Comparison of ENCODE assay signal across 15 cellular contexts in genomic region chr18:49185636-49186035, GRCh38.
"Had no signal": no experiment of that assay in that cellular context is flagged by ENCODE, and none has a peak within 500 bp of the region (broad histone marks: within the 10 kb centered on the region; RNA-seq: fewer than 3 reads in every experiment).

No MANE protein-coding gene starts in this region.

- H3K27ac ChIP-seq: upper lobe of left lung had no signal

- ATAC-seq: activated T-cell treated with anti-CD3 and anti-CD28 coated beads, Interleukin-2, amount 50 U/mL, for 72 hours; right cardiac atrium had no signal

- H3K27me3 ChIP-seq: upper lobe of left lung had no signal

- DNase-seq: activated CD4-positive, alpha-beta T cell treated with anti-CD3 and anti-CD28 coated beads, Interleukin-2, amount 10 ng/mL, durations not matched to agents 24 days and 14 days; activated CD4-positive, CD25-positive, alpha-beta regulatory T cell; activated CD8-positive, alpha-beta memory T cell treated with anti-CD3 and anti-CD28 coated beads, Interleukin-2, amount 50 U/mL, for 48 hours; activated gamma-delta T cell; activated T-cell treated with anti-CD3 and anti-CD28 coated beads, Interleukin-2, amount 50 U/mL, for 72 hours; amygdala; endodermal cell; foreskin fibroblast; kidney glomerular epithelial cell; nucleus accumbens; right cardiac atrium; small intestine; stimulated activated CD4-positive, alpha-beta T cell treated with anti-CD3 and anti-CD28 coated beads, Interleukin-4, amount 100 ng/mL, for 24 hours; stimulated activated naive CD4-positive, alpha-beta T cell treated with Interleukin-2 at 50 U/mL for 16 hours; upper lobe of left lung had no signal

- H3K9me3 ChIP-seq: upper lobe of left lung had no signal

- H3K4me3 ChIP-seq: upper lobe of left lung had no signal

- H3K36me3 ChIP-seq: upper lobe of left lung had no signal
